Comparison of ENCODE assay signal across 30 cellular contexts in genomic region chr15:39310633-39311032, GRCh38.
DNase-seq lines count a peak whose midpoint lies in the region; ATAC-seq and TF ChIP-seq lines count a peak whose summit lies in the region.
"Had no signal": no experiment of that assay in that cellular context is flagged by ENCODE, and none has a peak within 500 bp of the region (broad histone marks: within the 10 kb centered on the region; RNA-seq: fewer than 3 reads in every experiment).

No MANE protein-coding gene starts in this region.

- peak overlapping the region; percentile 14 for H3K27ac ChIP-seq in RWPE2 (ENCODE audit: poor library complexity, severe bottlenecking)
- H3K27ac ChIP-seq in spleen: no peak overlapping the region
- H3K27ac ChIP-seq: C4-2B, dorsolateral prefrontal cortex, heart left ventricle, HL-60, tibial nerve had no signal

- H3K36me3 Mint-ChIP-seq in HFFc6 (ENCODE audit: low read depth): peaks cover 34% of the 10 kb centered on the region

- DNase-seq in ELR (ENCODE audit: low read depth) (peak; percentile 53), HFFc6 (peak; percentile 27), RWPE2 (ENCODE audit: low spot score) (no peak), foreskin fibroblast (peak; percentile 59 to 65), spleen (no peak)
- DNase-seq: activated CD4-positive, alpha-beta T cell treated with anti-CD3 and anti-CD28 coated beads, Interleukin-2, amount 10 ng/mL, durations not matched to agents 7 days and 5 days; activated naive CD4-positive, alpha-beta T cell; activated T-cell treated with anti-CD3 and anti-CD28 coated beads, Interleukin-2, amount 50 U/mL, for 48 hours; Caco-2; DND-41; dorsolateral prefrontal cortex; heart left ventricle; MM.1S; NCI-H1417; NCI-H2081 treated with DMSO at 0.1 percent for 48 hours; NCI-H226; NCI-H748 treated with DMSO at 0.1 percent for 48 hours; OCI-M1; SHP77 treated with DMSO at 0.1 percent for 48 hours; small intestine; stimulated activated CD4-positive, alpha-beta T cell treated with anti-CD3 and anti-CD28 coated beads, Interleukin-1b, Interleukin-23, amount 100 ng/mL, for 48 hours; stimulated activated CD8-positive, alpha-beta memory T cell treated with anti-CD3 and anti-CD28 coated beads, Interleukin-4, amount 100 ng/mL, for 48 hours; T1000 had no signal

- H3K4me3 ChIP-seq in RWPE2 (ENCODE audit: severe bottlenecking): no peak overlapping the region
- no peak overlapping the region for H3K4me3 ChIP-seq in foreskin fibroblast (ENCODE audit: low read depth in 1 of 2, low read length in 2 of 2)
- H3K4me3 ChIP-seq in spleen: no peak overlapping the region
- H3K4me3 ChIP-seq: dorsolateral prefrontal cortex, heart left ventricle, lung, tibial nerve had no signal

- WGBS in spleen, 5 donors: 71 to 90% (median 83%) methylated on average over 3 of the region's 3 CpGs

- H3K27me3 Mint-ChIP-seq in HFFc6 (ENCODE audit: insufficient read depth): no peaks in the 10 kb centered on the region

- H3K9me3 ChIP-seq in RWPE2 (ENCODE audit: severe bottlenecking) (no peaks in the 10 kb centered on the region), spleen (peaks cover 0 to 5% (median 0%) of the 10 kb centered on the region in 8 donors)

- H3K4me1 ChIP-seq in RWPE2 (ENCODE audit: insufficient read depth, poor library complexity, severe bottlenecking): peaks cover 10% of the 10 kb centered on the region
- H3K4me1 ChIP-seq in spleen: peaks cover 0 to 9% (median 0%) of the 10 kb centered on the region in 6 donors
- H3K4me1 ChIP-seq: tibial nerve had no signal

- TF ChIP-seq CTCF in HFFc6 (IDR thresholded peaks at IDR 0.05): no peak
- TF ChIP-seq CTCF in RWPE2 (IDR thresholded peaks at IDR 0.05; ENCODE audit: poor library complexity, severe bottlenecking): no peak
- no peak for TF ChIP-seq CTCF in foreskin fibroblast (IDR thresholded peaks at IDR 0.05; ENCODE audit: low read depth, low read length)
- no peak for TF ChIP-seq CTCF in spleen (IDR thresholded peaks at IDR 0.05 in 8 of 11, conservative IDR thresholded peaks at IDR 0.05 in 3 of 11)

- H3K36me3 ChIP-seq in RWPE2 (ENCODE audit: low read depth): no peaks in the 10 kb centered on the region
- no peaks in the 10 kb centered on the region for H3K36me3 ChIP-seq in spleen
- H3K36me3 ChIP-seq: heart left ventricle, tibial nerve had no signal

- TF ChIP-seq POLR2A in spleen (IDR thresholded peaks at IDR 0.05): no peak

- peaks cover 8% of the 10 kb centered on the region for H3K9me3 Mint-ChIP-seq in HFFc6
- H3K9me3 Mint-ChIP-seq: activated CD4-positive, alpha-beta T cell treated with anti-CD3 and anti-CD28 coated beads, Interleukin-2, amount 10 ng/mL, durations not matched to agents 7 days and 5 days had no signal

- no peak overlapping the region for H3K4me3 Mint-ChIP-seq in HFFc6
- H3K4me3 Mint-ChIP-seq: activated CD4-positive, alpha-beta T cell treated with anti-CD3 and anti-CD28 coated beads, Interleukin-2, amount 10 ng/mL, durations not matched to agents 7 days and 5 days; nephron had no signal

- peak overlapping the region; percentile 54 for H3K27ac Mint-ChIP-seq in HFFc6
- H3K27ac Mint-ChIP-seq: activated CD4-positive, alpha-beta T cell treated with anti-CD3 and anti-CD28 coated beads, Interleukin-2, amount 10 ng/mL, durations not matched to agents 7 days and 5 days; nephron had no signal

- ATAC-seq in RWPE2 (ENCODE audit: low read depth) (peak; percentile 80), HG02870 (IDR thresholded peaks at IDR 0.05; ENCODE audit: unreplicated experiment) (no peak), HG03469 (IDR thresholded peaks at IDR 0.05; ENCODE audit: unreplicated experiment) (no peak)
- ATAC-seq: heart left ventricle had no signal

- H3K4me1 Mint-ChIP-seq in HFFc6 (ENCODE audit: low read depth): peaks cover 70% of the 10 kb centered on the region
- H3K4me1 Mint-ChIP-seq: activated CD4-positive, alpha-beta T cell treated with anti-CD3 and anti-CD28 coated beads, Interleukin-2, amount 10 ng/mL, durations not matched to agents 7 days and 5 days; nephron had no signal

- intact Hi-C loops in spleen (cut with DNase I; ENCODE audit: low total_unique reads): no loop called here

- H3K27me3 ChIP-seq in RWPE2 (ENCODE audit: insufficient read depth, poor library complexity, severe bottlenecking): no peaks in the 10 kb centered on the region
- no peaks in the 10 kb centered on the region for H3K27me3 ChIP-seq in spleen (replicated peaks in 1 of 7)
- H3K27me3 ChIP-seq: heart left ventricle, tibial nerve had no signal

Comparison
In these comparisons a context has a peak if more than half of its experiments do, and no peak if none do; other contexts are left out.
1. DNase-seq: peak in ELR (single experiment), HFFc6 (single experiment) and foreskin fibroblast (2 of 2); none in RWPE2 (single experiment) and spleen (single experiment).